1 cellular context compared by ENCODE assay signal in the genomic region with DNA sequence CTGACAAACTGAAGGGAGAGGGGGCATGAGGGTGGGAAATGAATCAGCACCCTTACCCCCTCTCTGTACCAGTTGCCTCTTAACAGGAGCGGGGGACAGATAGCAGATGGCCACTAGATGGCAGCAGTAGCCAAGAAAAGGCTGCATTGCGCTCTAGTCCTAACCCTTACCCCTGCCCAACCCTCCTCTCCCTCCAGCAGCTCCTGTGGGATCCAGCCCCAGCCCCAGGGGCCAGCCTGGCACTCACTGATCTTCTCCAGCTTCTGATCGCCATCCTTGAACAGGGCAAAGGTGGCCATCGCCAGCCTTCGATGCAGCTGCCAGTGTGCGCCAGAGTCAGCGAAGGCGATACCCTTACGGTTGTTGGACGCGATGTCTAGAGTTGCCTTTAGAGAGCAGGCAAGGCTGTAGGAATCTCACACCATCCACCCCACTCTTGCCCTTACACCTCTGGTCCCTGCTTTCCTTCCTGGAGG.
TF ChIP-seq lines count a peak whose summit lies in the region.

No MANE protein-coding gene starts in this region.

TF ChIP-seq in HEK293, 187 proteins besides CTCF, POLR2A, EP300 and RAD21 (continued from another document):
- TF ChIP-seq ATF2 (tag by site-specific recombination; IDR thresholded peaks at IDR 0.05; ENCODE audit: low read depth) (no peak), ZNF600 (tag by site-specific recombination; IDR thresholded peaks at IDR 0.05) (peak; percentile 71; the same call in 1 of the 2 replicates), ZNF175 (tag by site-specific recombination; IDR thresholded peaks at IDR 0.05) (no peak), ZNF184 (tag by site-specific recombination; IDR thresholded peaks at IDR 0.05) (no peak), SCRT2 (tag by site-specific recombination; IDR thresholded peaks at IDR 0.05) (peak; percentile 84), ZBTB8A (tag by site-specific recombination; IDR thresholded peaks at IDR 0.05) (no peak), ZNF654 (tag by site-specific recombination; IDR thresholded peaks at IDR 0.05; ENCODE audit: low read depth) (peak; percentile 98), ZNF785 (tag by site-specific recombination; IDR thresholded peaks at IDR 0.05) (no peak), EGR2 (tag by site-specific recombination; IDR thresholded peaks at IDR 0.05; ENCODE audit: low read depth) (no peak), PRDM6 (tag by site-specific recombination; IDR thresholded peaks at IDR 0.05) (no peak), ZNF140 (tag by site-specific recombination; IDR thresholded peaks at IDR 0.05) (no peak), GLI4 (tag by site-specific recombination; IDR thresholded peaks at IDR 0.05) (no peak), ZNF623 (tag by site-specific recombination; IDR thresholded peaks at IDR 0.05) (no peak), ZNF391 (tag by site-specific recombination; IDR thresholded peaks at IDR 0.05; ENCODE audit: borderline replicate concordance, low read depth) (peak; percentile 37; the same call in 1 of the 2 replicates), ZNF248 (tag by site-specific recombination; IDR thresholded peaks at IDR 0.05) (no peak), ZNF157 (tag by site-specific recombination; IDR thresholded peaks at IDR 0.05) (no peak), ZNF624 (tag by site-specific recombination; IDR thresholded peaks at IDR 0.05) (no peak), ZNF830 (tag by site-specific recombination; IDR thresholded peaks at IDR 0.05; ENCODE audit: low read depth) (no peak), ZNF350 (tag by site-specific recombination; IDR thresholded peaks at IDR 0.05) (no peak), ZNF394 (tag by site-specific recombination; IDR thresholded peaks at IDR 0.05; ENCODE audit: borderline replicate concordance) (no peak), ZBTB20 (tag by site-specific recombination; IDR thresholded peaks at IDR 0.05) (no peak)
- TF ChIP-seq, protein P1, sequence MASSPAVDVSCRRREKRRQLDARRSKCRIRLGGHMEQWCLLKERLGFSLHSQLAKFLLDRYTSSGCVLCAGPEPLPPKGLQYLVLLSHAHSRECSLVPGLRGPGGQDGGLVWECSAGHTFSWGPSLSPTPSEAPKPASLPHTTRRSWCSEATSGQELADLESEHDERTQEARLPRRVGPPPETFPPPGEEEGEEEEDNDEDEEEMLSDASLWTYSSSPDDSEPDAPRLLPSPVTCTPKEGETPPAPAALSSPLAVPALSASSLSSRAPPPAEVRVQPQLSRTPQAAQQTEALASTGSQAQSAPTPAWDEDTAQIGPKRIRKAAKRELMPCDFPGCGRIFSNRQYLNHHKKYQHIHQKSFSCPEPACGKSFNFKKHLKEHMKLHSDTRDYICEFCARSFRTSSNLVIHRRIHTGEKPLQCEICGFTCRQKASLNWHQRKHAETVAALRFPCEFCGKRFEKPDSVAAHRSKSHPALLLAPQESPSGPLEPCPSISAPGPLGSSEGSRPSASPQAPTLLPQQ (tag by site-specific recombination; IDR thresholded peaks at IDR 0.05), result no peak
- TF ChIP-seq, protein P2, sequence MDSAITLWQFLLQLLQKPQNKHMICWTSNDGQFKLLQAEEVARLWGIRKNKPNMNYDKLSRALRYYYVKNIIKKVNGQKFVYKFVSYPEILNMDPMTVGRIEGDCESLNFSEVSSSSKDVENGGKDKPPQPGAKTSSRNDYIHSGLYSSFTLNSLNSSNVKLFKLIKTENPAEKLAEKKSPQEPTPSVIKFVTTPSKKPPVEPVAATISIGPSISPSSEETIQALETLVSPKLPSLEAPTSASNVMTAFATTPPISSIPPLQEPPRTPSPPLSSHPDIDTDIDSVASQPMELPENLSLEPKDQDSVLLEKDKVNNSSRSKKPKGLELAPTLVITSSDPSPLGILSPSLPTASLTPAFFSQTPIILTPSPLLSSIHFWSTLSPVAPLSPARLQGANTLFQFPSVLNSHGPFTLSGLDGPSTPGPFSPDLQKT (IDR thresholded peaks at IDR 0.05; ENCODE audit: borderline replicate concordance, low read depth, low read length), result no peak
- TF ChIP-seq, protein P3, sequence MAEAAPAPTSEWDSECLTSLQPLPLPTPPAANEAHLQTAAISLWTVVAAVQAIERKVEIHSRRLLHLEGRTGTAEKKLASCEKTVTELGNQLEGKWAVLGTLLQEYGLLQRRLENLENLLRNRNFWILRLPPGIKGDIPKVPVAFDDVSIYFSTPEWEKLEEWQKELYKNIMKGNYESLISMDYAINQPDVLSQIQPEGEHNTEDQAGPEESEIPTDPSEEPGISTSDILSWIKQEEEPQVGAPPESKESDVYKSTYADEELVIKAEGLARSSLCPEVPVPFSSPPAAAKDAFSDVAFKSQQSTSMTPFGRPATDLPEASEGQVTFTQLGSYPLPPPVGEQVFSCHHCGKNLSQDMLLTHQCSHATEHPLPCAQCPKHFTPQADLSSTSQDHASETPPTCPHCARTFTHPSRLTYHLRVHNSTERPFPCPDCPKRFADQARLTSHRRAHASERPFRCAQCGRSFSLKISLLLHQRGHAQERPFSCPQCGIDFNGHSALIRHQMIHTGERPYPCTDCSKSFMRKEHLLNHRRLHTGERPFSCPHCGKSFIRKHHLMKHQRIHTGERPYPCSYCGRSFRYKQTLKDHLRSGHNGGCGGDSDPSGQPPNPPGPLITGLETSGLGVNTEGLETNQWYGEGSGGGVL (tag by site-specific recombination; IDR thresholded peaks at IDR 0.05), result peak; percentile 73
- TF ChIP-seq, protein P4, sequence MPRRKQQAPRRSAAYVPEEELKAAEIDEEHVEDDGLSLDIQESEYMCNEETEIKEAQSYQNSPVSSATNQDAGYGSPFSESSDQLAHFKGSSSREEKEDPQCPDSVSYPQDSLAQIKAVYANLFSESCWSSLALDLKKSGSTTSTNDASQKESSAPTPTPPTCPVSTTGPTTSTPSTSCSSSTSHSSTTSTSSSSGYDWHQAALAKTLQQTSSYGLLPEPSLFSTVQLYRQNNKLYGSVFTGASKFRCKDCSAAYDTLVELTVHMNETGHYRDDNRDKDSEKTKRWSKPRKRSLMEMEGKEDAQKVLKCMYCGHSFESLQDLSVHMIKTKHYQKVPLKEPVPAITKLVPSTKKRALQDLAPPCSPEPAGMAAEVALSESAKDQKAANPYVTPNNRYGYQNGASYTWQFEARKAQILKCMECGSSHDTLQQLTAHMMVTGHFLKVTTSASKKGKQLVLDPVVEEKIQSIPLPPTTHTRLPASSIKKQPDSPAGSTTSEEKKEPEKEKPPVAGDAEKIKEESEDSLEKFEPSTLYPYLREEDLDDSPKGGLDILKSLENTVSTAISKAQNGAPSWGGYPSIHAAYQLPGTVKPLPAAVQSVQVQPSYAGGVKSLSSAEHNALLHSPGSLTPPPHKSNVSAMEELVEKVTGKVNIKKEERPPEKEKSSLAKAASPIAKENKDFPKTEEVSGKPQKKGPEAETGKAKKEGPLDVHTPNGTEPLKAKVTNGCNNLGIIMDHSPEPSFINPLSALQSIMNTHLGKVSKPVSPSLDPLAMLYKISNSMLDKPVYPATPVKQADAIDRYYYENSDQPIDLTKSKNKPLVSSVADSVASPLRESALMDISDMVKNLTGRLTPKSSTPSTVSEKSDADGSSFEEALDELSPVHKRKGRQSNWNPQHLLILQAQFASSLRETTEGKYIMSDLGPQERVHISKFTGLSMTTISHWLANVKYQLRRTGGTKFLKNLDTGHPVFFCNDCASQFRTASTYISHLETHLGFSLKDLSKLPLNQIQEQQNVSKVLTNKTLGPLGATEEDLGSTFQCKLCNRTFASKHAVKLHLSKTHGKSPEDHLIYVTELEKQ (tag by site-specific recombination; IDR thresholded peaks at IDR 0.05; ENCODE audit: borderline replicate concordance), result no peak
TF ChIP-seq in HEK293: peak in this region for 14.
